ENCODE assay signal across 9 cellular contexts in genomic region chr1:243495442-243496172, GRCh38.
DNase-seq lines count a peak whose midpoint lies in the region; ATAC-seq and FAIRE-seq lines count a peak whose summit lies in the region.
"Had no signal": no experiment of that assay in that cellular context is flagged by ENCODE, and none has a peak within 500 bp of the region (broad histone marks: within the 10 kb centered on the region; RNA-seq: fewer than 3 reads in every experiment).

No MANE protein-coding gene starts in this region.

- no peak overlapping the region for H3K4ac ChIP-seq in trophoblast cell (ENCODE audit: low read depth, low read length)

- H3K18ac ChIP-seq in trophoblast cell (ENCODE audit: low read length), result no peak overlapping the region

- DNase-seq in CD1c-positive myeloid dendritic cell (ENCODE audit: extremely low spot score), result peak; percentile 55
- peak; percentile 90 for DNase-seq in OCI-M1 (lab: John Stamatoyannopoulos, UW)
- DNase-seq in fibroblast of peridontal ligament (ENCODE audit: extremely low read depth), result peak; percentile 67
- DNase-seq in trophoblast cell, result no peak
- no peak for DNase-seq in GM19239 (ENCODE audit: insufficient read length, low spot score)
- no peak for DNase-seq in NCI-H526 treated with DMSO at 0.1 percent for 48 hours (lab: John Stamatoyannopoulos, UW)
- DNase-seq: NCI-H187 had no signal

- peak overlapping the region; percentile 2 for H2BK120ac ChIP-seq in trophoblast cell (ENCODE audit: insufficient read depth, low read length, poor library complexity)

- H3K9me3 ChIP-seq in trophoblast cell (ENCODE audit: insufficient read depth, low read depth, low read length), result peaks cover 3% of the 10 kb centered on the region

- H4K91ac ChIP-seq in trophoblast cell (ENCODE audit: low read depth, low read length), result no peak overlapping the region

- H3K79me1 ChIP-seq in trophoblast cell (ENCODE audit: low read length), result no peaks in the 10 kb centered on the region

- H4K8ac ChIP-seq in trophoblast cell (ENCODE audit: low read depth, low read length), result no peak overlapping the region

- peaks cover 4 to 7% of the 10 kb centered on the region in 2 experiments for H3K36me3 ChIP-seq in trophoblast cell (ENCODE audit: control insufficient read depth in 1 of 2, insufficient read depth in 2 of 2, low read length in 2 of 2)

- H3K27ac ChIP-seq in trophoblast cell (ENCODE audit: low read depth, low read length), result no peak overlapping the region

- H3K9ac ChIP-seq in trophoblast cell (ENCODE audit: low read length), result no peak overlapping the region

- no peaks in the 10 kb centered on the region for H3K79me2 ChIP-seq in trophoblast cell (ENCODE audit: control insufficient read depth, insufficient read depth, low read length, poor library complexity)

- H2AK5ac ChIP-seq in trophoblast cell (ENCODE audit: low read length), result no peak overlapping the region

- no peak overlapping the region for H3K23ac ChIP-seq in trophoblast cell (ENCODE audit: low read length)

- H2AFZ ChIP-seq in trophoblast cell (ENCODE audit: insufficient read depth, low read length, poor library complexity), result peak overlapping the region; percentile 1

- no CpG with 5 or more reads among the region's 24 CpGs for WGBS in trophoblast cell (ENCODE audit: extremely low coverage, insufficient coverage, insufficient read length)

- H4K12ac ChIP-seq in trophoblast cell (ENCODE audit: low read depth, low read length), result no peak overlapping the region

- peaks cover 3 to 6% of the 10 kb centered on the region in 2 experiments for H3K4me1 ChIP-seq in trophoblast cell (ENCODE audit: control insufficient read depth in 1 of 2, insufficient read depth in 2 of 2, low read length in 2 of 2)

- no peak for ATAC-seq in GM18861 (IDR thresholded peaks at IDR 0.05; ENCODE audit: unreplicated experiment)
- no peak for ATAC-seq in GM18909 (IDR thresholded peaks at IDR 0.05; ENCODE audit: poor library complexity, unreplicated experiment)

- H3K4me2 ChIP-seq in trophoblast cell (ENCODE audit: low read length), result no peak overlapping the region

- no peak overlapping the region for H3K4me3 ChIP-seq in trophoblast cell (ENCODE audit: low read depth, low read length)

- H3K14ac ChIP-seq in trophoblast cell (ENCODE audit: low read length), result no peak overlapping the region

- FAIRE-seq in GM19239 (lab: Jason Lieb, UNC), result no peak

- H3K27me3 ChIP-seq in trophoblast cell (ENCODE audit: insufficient read depth, low read length), result no peaks in the 10 kb centered on the region

- H2BK12ac ChIP-seq in trophoblast cell (ENCODE audit: low read length), result no peak overlapping the region

- H2BK5ac ChIP-seq in trophoblast cell (ENCODE audit: low read depth, low read length, poor library complexity), result no peak overlapping the region

Comparison
In these comparisons a context has a peak if more than half of its experiments do, and no peak if none do; other contexts are left out.
1. DNase-seq: peak in CD1c-positive myeloid dendritic cell (single experiment), OCI-M1 (single experiment) and fibroblast of peridontal ligament (single experiment); none in trophoblast cell (0 of 2), GM19239 (single experiment) and NCI-H526 treated with DMSO at 0.1 percent for 48 hours (single experiment).